Comparison of ENCODE assay signal across 8 cellular contexts in the genomic region with DNA sequence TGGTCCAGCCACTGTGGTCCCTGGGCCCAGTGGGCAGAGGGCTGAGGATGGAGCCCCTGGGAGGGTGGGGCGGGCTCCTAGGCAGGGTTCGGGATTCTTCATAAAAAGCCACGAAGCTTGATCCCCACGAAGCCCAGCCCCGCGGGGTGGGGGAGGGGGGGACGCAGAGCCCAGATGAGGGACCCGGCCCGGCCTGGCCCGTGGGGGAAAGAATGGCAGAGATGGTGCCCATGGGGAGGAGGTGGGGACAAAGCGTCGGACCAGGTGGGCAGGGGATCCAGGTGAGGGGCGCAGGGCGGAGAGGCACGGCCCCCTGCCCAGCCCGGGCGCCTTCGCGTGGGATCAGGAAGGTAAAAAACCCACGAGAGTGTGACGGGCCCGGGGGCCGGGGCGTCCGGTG. TPM values are rescaled to one million over a fixed set of nuclear protein-coding genes. Genes with fewer than 3 reads are reported as not detected.
A peak's percentile ranks its signal among the peaks of the same experiment; 100 is the strongest.
DNase-seq lines count a peak whose midpoint lies in the region; ATAC-seq and TF ChIP-seq lines count a peak whose summit lies in the region.

No MANE protein-coding gene starts in this region.

- peak overlapping the region; percentile 53 for H3K4me3 Mint-ChIP-seq in CD8-positive, alpha-beta T cell

- H3K4me1 Mint-ChIP-seq in CD8-positive, alpha-beta T cell (ENCODE audit: low read depth) = peaks cover 42% of the 10 kb centered on the region

- ATAC-seq in CD8-positive, alpha-beta T cell = no peak

- no peaks in the 10 kb centered on the region for H3K9me2 ChIP-seq in OCI-LY7 (ENCODE audit: insufficient read depth, low read length)

- H3K36me3 ChIP-seq in CD8-positive, alpha-beta T cell (ENCODE audit: insufficient read depth, low read length) = no peaks in the 10 kb centered on the region
- H3K36me3 ChIP-seq in OCI-LY7 (ENCODE audit: insufficient read depth, low read length) (no peaks in the 10 kb centered on the region), osteoblast (ENCODE audit: insufficient read depth, low read length) (no peaks in the 10 kb centered on the region)

- intact Hi-C loops in CD8-positive, alpha-beta T cell (cut with DNase I, micrococcal nuclease) = loop anchor here (5.0 to 10.0 kb wide), 4 partner anchors 122 to 689 kb away; partner anchors contain the start of genes ZMYM6 (in 2 of the 2), KIAA0319L (in 1 of the 2), NCDN (in 1 of the 2) and TMEM35B (in 1 of the 2)
- intact Hi-C loops in OCI-LY7 (cut with micrococcal nuclease; ENCODE audit: unreplicated experiment) = loop anchor here (10.0 kb wide), 1 partner anchor 399 kb away; the partner anchor contains the start of gene ZMYM4

- H3K4me1 ChIP-seq in CD8-positive, alpha-beta T cell (ENCODE audit: insufficient read depth, low read length) = peaks cover 51% of the 10 kb centered on the region
- no peaks in the 10 kb centered on the region for H3K4me1 ChIP-seq in OCI-LY7 (ENCODE audit: insufficient read depth, low read length, poor library complexity, severe bottlenecking)
- H3K4me1 ChIP-seq in osteoblast (ENCODE audit: insufficient read depth, low read length) = peaks cover 2% of the 10 kb centered on the region

- peak overlapping the region; percentile 70 for H3K4me2 ChIP-seq in OCI-LY7 (ENCODE audit: low read length)
- H3K4me2 ChIP-seq in osteoblast (ENCODE audit: insufficient read depth, low read length) = peak overlapping the region; percentile 82

- H3K79me2 ChIP-seq in OCI-LY7 (ENCODE audit: insufficient read depth, low read depth, low read length) = no peaks in the 10 kb centered on the region
- no peaks in the 10 kb centered on the region for H3K79me2 ChIP-seq in osteoblast (ENCODE audit: insufficient read depth, low read length)

- no peaks in the 10 kb centered on the region for H3K36me3 Mint-ChIP-seq in CD8-positive, alpha-beta T cell

- no peaks in the 10 kb centered on the region for H3K27me3 Mint-ChIP-seq in CD8-positive, alpha-beta T cell (ENCODE audit: low read depth)

- CTCF ChIA-PET in CD8-positive, alpha-beta T cell (lab: Charles Lee) = interaction anchor here (1.2 to 11.2 kb wide), 10 partner anchors 9 to 120 kb away, joined by 3 to 129 read pairs (median 6); partner anchors contain the start of gene TMEM35B
- CTCF ChIA-PET in OCI-LY7 (lab: Charles Lee; ENCODE audit: unreplicated experiment) = no interaction called here

- H3K4me3 ChIP-seq in CD8-positive, alpha-beta T cell (ENCODE audit: low read depth, low read length) = peak overlapping the region; percentile 68
- H3K4me3 ChIP-seq in OCI-LY7 (ENCODE audit: low read depth, low read length, poor library complexity, severe bottlenecking) (peak overlapping the region; percentile 64), epithelial cell of esophagus (ENCODE audit: low read length) (peak overlapping the region; percentile 68), osteoblast (ENCODE audit: insufficient read depth, low read length) (peak overlapping the region; percentile 83)

- no peaks in the 10 kb centered on the region for H3K27me3 ChIP-seq in CD8-positive, alpha-beta T cell (ENCODE audit: insufficient read depth, low read length)
- peaks cover 13% of the 10 kb centered on the region for H3K27me3 ChIP-seq in osteoblast (ENCODE audit: insufficient read depth, low read length)

- no peak for TF ChIP-seq CTCF in CD8-positive, alpha-beta T cell (IDR thresholded peaks at IDR 0.05)
- TF ChIP-seq CTCF in OCI-LY7 (conservative IDR thresholded peaks at IDR 0.05; ENCODE audit: low read length) (no peak), epithelial cell of esophagus (IDR thresholded peaks at IDR 0.05; ENCODE audit: insufficient read depth, low read depth, low read length, missing control alignments) (no peak), osteoblast (IDR thresholded peaks at IDR 0.05; ENCODE audit: extremely low read depth, low read depth, low read length) (no peak)

- POLR2A ChIA-PET in CD8-positive, alpha-beta T cell (lab: Charles Lee) = interaction anchor here (1.2 kb wide), 1 partner anchor 13 kb away, joined by 7 read pairs; no protein-coding TSS in a partner anchor
- POLR2A ChIA-PET in OCI-LY7 (lab: Charles Lee) = no interaction called here

- H2AFZ ChIP-seq in OCI-LY7 (ENCODE audit: low read length) (peak overlapping the region; percentile 71; the same call in 1 of the 2 replicates), osteoblast (ENCODE audit: low read length) (peak overlapping the region; percentile 85)

- no TSS peak for BruUV-seq in OCI-LY7 (replicated peaks; lab: Mats Ljungman, UMichigan)

- H3K27ac ChIP-seq in CD8-positive, alpha-beta T cell (ENCODE audit: low read depth, low read length) = peak overlapping the region; percentile 67
- H3K27ac ChIP-seq in OCI-LY7 (ENCODE audit: low read depth, low read length, poor library complexity, severe bottlenecking) = no peak overlapping the region
- no peak overlapping the region for H3K27ac ChIP-seq in osteoblast (ENCODE audit: low read depth, low read length)

- H3K9me3 ChIP-seq in CD8-positive, alpha-beta T cell (ENCODE audit: low read length) = no peaks in the 10 kb centered on the region
- H3K9me3 ChIP-seq in OCI-LY7 (ENCODE audit: low read length) (no peaks in the 10 kb centered on the region), osteoblast (ENCODE audit: low read depth, low read length) (no peaks in the 10 kb centered on the region)

- no peak for DNase-seq in CD8-positive, alpha-beta T cell
- DNase-seq in OCI-LY7 (ENCODE audit: low spot score) (no peak), epithelial cell of esophagus (ENCODE audit: low read depth) (no peak), osteoblast (ENCODE audit: insufficient read length, low spot score, missing footprints) (no peak), foreskin melanocyte (no peak), mesenteric fat pad (ENCODE audit: low spot score) (no peak), kidney glomerular epithelial cell (lab: John Stamatoyannopoulos, UW) (no peak), NCI-H1092 treated with DMSO at 0.1 percent for 48 hours (lab: John Stamatoyannopoulos, UW) (no peak)

- no peaks in the 10 kb centered on the region for H4K20me1 ChIP-seq in OCI-LY7 (ENCODE audit: insufficient read depth, low read length)
- no peaks in the 10 kb centered on the region for H4K20me1 ChIP-seq in osteoblast (ENCODE audit: insufficient read depth, low read length)

- no peak overlapping the region for H3K27ac Mint-ChIP-seq in CD8-positive, alpha-beta T cell

- no peaks in the 10 kb centered on the region for H3K9me3 Mint-ChIP-seq in CD8-positive, alpha-beta T cell

RNA-seq across cellular contexts. Expression of gene SMIM12, which starts 6.0 kb away (rescaled TPM):
- 10 to 100 TPM; 46.6 to 48.7 TPM for total RNA-seq in CD8-positive, alpha-beta T cell
- 36.3 and 44.3 TPM in 2 replicates for total RNA-seq in OCI-LY7 (2014; rRNA removed; shearing (Covaris generic))
- 39.2 and 41.2 TPM in 2 replicates for total RNA-seq in OCI-LY7 (2022)
- total RNA-seq in osteoblast = 24.2 and 25.3 TPM in 2 replicates
- total RNA-seq in mesenteric fat pad = 57.0 TPM
